In genomic region chr16:4273858-4274291, GRCh38 we compare ENCODE assay signal across 1 cellular context.
TF ChIP-seq lines count a peak whose summit lies in the region.

No MANE protein-coding gene starts in this region.

TF ChIP-seq in HepG2, 621 proteins besides CTCF, POLR2A, EP300 and RAD21 (continued from another document and continues in another):
- peak in 1 of 2 experiments; percentile 44; a peak in 2 of 4 replicates for TF ChIP-seq HMGXB4 (CRISPR knock-in tag; IDR thresholded peaks at IDR 0.05; ENCODE audit: borderline replicate concordance in 1 of 2, low read depth in 1 of 2)
- no peak for TF ChIP-seq SOX13 (IDR thresholded peaks at IDR 0.05)
- TF ChIP-seq SOX13 (CRISPR knock-in tag; conservative IDR thresholded peaks at IDR 0.05 in 1 of 2, IDR thresholded peaks at IDR 0.05 in 1 of 2), result no peak
- no peak for TF ChIP-seq MTF1 (CRISPR knock-in tag; IDR thresholded peaks at IDR 0.05)
- no peak for TF ChIP-seq ZNF3 (CRISPR knock-in tag; IDR thresholded peaks at IDR 0.05)
- no peak for TF ChIP-seq ZBTB46 (CRISPR knock-in tag; IDR thresholded peaks at IDR 0.05; ENCODE audit: borderline replicate concordance)
- no peak for TF ChIP-seq MLLT10 (CRISPR knock-in tag; IDR thresholded peaks at IDR 0.05)
- TF ChIP-seq MLXIP (CRISPR knock-in tag; IDR thresholded peaks at IDR 0.05; ENCODE audit: borderline replicate concordance), result no peak
- TF ChIP-seq ZNF44 (CRISPR knock-in tag; IDR thresholded peaks at IDR 0.05), result no peak
- TF ChIP-seq PAF1 (CRISPR knock-in tag; IDR thresholded peaks at IDR 0.05), result no peak
- TF ChIP-seq HNRNPK (IDR thresholded peaks at IDR 0.05; ENCODE audit: low read depth, low read length, poor library complexity, severe bottlenecking), result no peak
- TF ChIP-seq KLF16 (CRISPR knock-in tag; IDR thresholded peaks at IDR 0.05), result 0 out of 4 replicates have a peak, but pooled peaks of 1 of the 2 experiments have one; percentile 8
- TF ChIP-seq ZHX2 (IDR thresholded peaks at IDR 0.05; ENCODE audit: low read depth), result no peak
- no peak for TF ChIP-seq ZHX2 (CRISPR knock-in tag; IDR thresholded peaks at IDR 0.05; ENCODE audit: borderline replicate concordance)
- no peak for TF ChIP-seq ZSCAN20 (CRISPR knock-in tag; IDR thresholded peaks at IDR 0.05; ENCODE audit: borderline replicate concordance)
- TF ChIP-seq AGO2 (optimal IDR thresholded peaks at IDR 0.05; ENCODE audit: low read depth, low read length), result peak; percentile 78
- TF ChIP-seq ZUFSP (CRISPR knock-in tag; IDR thresholded peaks at IDR 0.05; ENCODE audit: borderline replicate concordance), result no peak
- TF ChIP-seq ZNF337 (CRISPR knock-in tag; IDR thresholded peaks at IDR 0.05; ENCODE audit: borderline replicate concordance, low read depth), result no peak
- TF ChIP-seq SRSF9 (IDR thresholded peaks at IDR 0.05; ENCODE audit: borderline replicate concordance, insufficient read depth, low read depth, low read length, poor library complexity, severe bottlenecking), result no peak
- peak; percentile 37; the same call in 1 of the 2 replicates for TF ChIP-seq ZXDC (CRISPR knock-in tag; IDR thresholded peaks at IDR 0.05)
- TF ChIP-seq HCFC1 (IDR thresholded peaks at IDR 0.05; ENCODE audit: low read depth, low read length), result no peak
- TF ChIP-seq ZNF503 (CRISPR knock-in tag; IDR thresholded peaks at IDR 0.05), result no peak
- no peak for TF ChIP-seq FOXP1 (IDR thresholded peaks at IDR 0.05)
- TF ChIP-seq FOXP1 (CRISPR knock-in tag; IDR thresholded peaks at IDR 0.05), result no peak
- TF ChIP-seq ZIK1 (CRISPR knock-in tag; IDR thresholded peaks at IDR 0.05; ENCODE audit: borderline replicate concordance, low read depth), result no peak
- TF ChIP-seq ZNF414 (CRISPR knock-in tag; IDR thresholded peaks at IDR 0.05), result 0 out of 2 replicates have a peak, but pooled peaks have one; percentile 20
- TF ChIP-seq ZNF605 (CRISPR knock-in tag; IDR thresholded peaks at IDR 0.05), result no peak
- TF ChIP-seq PAXIP1 (CRISPR knock-in tag; conservative IDR thresholded peaks at IDR 0.05), result no peak
- TF ChIP-seq FOSL2 (CRISPR knock-in tag; IDR thresholded peaks at IDR 0.05), result peak; percentile 12; the same call in 1 of the 2 replicates
- TF ChIP-seq KMT2A (CRISPR knock-in tag; IDR thresholded peaks at IDR 0.05), result no peak
